8 cellular contexts compared by ENCODE assay signal in genomic region chr13:32737679-32738078, GRCh38.
A peak's percentile ranks its signal among the peaks of the same experiment; 100 is the strongest.
DNase-seq lines count a peak whose midpoint lies in the region; ATAC-seq and TF ChIP-seq lines count a peak whose summit lies in the region.

No MANE protein-coding gene starts in this region.

- no peaks in the 10 kb centered on the region for H3K9me3 Mint-ChIP-seq in activated naive CD8-positive, alpha-beta T cell treated with anti-CD3 and anti-CD28 coated beads, Interleukin-2, amount 50 U/mL, for 24 hours
- H3K9me3 Mint-ChIP-seq in nephron progenitor cell = no peaks in the 10 kb centered on the region

- H3K27me3 Mint-ChIP-seq in activated naive CD8-positive, alpha-beta T cell treated with anti-CD3 and anti-CD28 coated beads, Interleukin-2, amount 50 U/mL, for 24 hours = no peaks in the 10 kb centered on the region
- H3K27me3 Mint-ChIP-seq in nephron progenitor cell (ENCODE audit: low read depth, poor library complexity) = no peaks in the 10 kb centered on the region

- ATAC-seq in GM18508 (IDR thresholded peaks at IDR 0.05; ENCODE audit: insufficient read depth, unreplicated experiment) (peak; percentile 71), HG02678 (IDR thresholded peaks at IDR 0.05; ENCODE audit: unreplicated experiment) (peak; percentile 54)
- no peak for ATAC-seq in activated naive CD8-positive, alpha-beta T cell treated with anti-CD3 and anti-CD28 coated beads, Interleukin-2, amount 50 U/mL, for 24 hours

- peaks cover 44% of the 10 kb centered on the region for H3K4me1 Mint-ChIP-seq in activated naive CD8-positive, alpha-beta T cell treated with anti-CD3 and anti-CD28 coated beads, Interleukin-2, amount 50 U/mL, for 24 hours
- no peaks in the 10 kb centered on the region for H3K4me1 Mint-ChIP-seq in nephron progenitor cell

- no peak for DNase-seq in activated naive CD8-positive, alpha-beta T cell treated with anti-CD3 and anti-CD28 coated beads, Interleukin-2, amount 50 U/mL, for 24 hours
- DNase-seq in nephron progenitor cell (no peak), retina (no peak), activated gamma-delta T cell (lab: John Stamatoyannopoulos, UW) (no peak), HPDE6-E6E7 (ENCODE audit: extremely low spot score) (no peak)
- no peak for DNase-seq in stimulated activated CD8-positive, alpha-beta memory T cell treated with anti-CD3 and anti-CD28 coated beads, Interleukin-4, amount 100 ng/mL, for 48 hours

- TF ChIP-seq CTCF in nephron progenitor cell (IDR thresholded peaks at IDR 0.05) = no peak

- H3K36me3 Mint-ChIP-seq in activated naive CD8-positive, alpha-beta T cell treated with anti-CD3 and anti-CD28 coated beads, Interleukin-2, amount 50 U/mL, for 24 hours (ENCODE audit: low read depth) = peaks cover 26% of the 10 kb centered on the region
- H3K36me3 Mint-ChIP-seq in nephron progenitor cell (ENCODE audit: low read depth) = peaks cover 42% of the 10 kb centered on the region

- peak overlapping the region; percentile 83 for H3K27ac Mint-ChIP-seq in activated naive CD8-positive, alpha-beta T cell treated with anti-CD3 and anti-CD28 coated beads, Interleukin-2, amount 50 U/mL, for 24 hours
- H3K27ac Mint-ChIP-seq in nephron progenitor cell = peak overlapping the region; percentile 70

- peak overlapping the region; percentile 75 for H3K4me3 Mint-ChIP-seq in activated naive CD8-positive, alpha-beta T cell treated with anti-CD3 and anti-CD28 coated beads, Interleukin-2, amount 50 U/mL, for 24 hours
- no peak overlapping the region for H3K4me3 Mint-ChIP-seq in nephron progenitor cell
